13 cellular contexts compared by ENCODE assay signal in the genomic region with DNA sequence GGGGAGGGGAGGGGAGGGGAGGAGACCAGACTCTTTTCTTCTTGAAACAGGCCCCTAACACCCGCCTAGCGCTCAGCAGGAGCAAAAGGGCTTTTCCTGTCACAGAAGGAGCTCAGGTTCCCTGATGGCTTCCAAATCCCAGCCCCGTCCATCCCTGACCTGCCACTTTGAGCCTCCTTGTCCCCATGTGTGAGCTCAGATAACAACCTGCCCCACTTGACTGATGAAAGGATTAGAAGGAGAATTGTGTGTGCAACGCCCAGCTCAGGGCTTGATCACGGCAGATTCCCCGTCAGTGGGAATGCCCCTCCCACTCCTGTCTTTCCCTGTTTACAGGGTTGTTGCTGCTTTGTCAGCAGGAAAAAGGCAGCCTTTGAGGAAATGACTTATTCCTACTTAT. TPM values are rescaled to one million over a fixed set of nuclear protein-coding genes. Genes with fewer than 3 reads are reported as not detected.
A peak's percentile ranks its signal among the peaks of the same experiment; 100 is the strongest.
DNase-seq lines count a peak whose midpoint lies in the region; ATAC-seq, FAIRE-seq and TF ChIP-seq lines count a peak whose summit lies in the region.
"Had no signal": no experiment of that assay in that cellular context is flagged by ENCODE, and none has a peak within 500 bp of the region (broad histone marks: within the 10 kb centered on the region; RNA-seq: fewer than 3 reads in every experiment).

No MANE protein-coding gene starts in this region.

- no peaks in the 10 kb centered on the region for H3K36me3 Mint-ChIP-seq in WTC11
- no peaks in the 10 kb centered on the region for H3K36me3 Mint-ChIP-seq in activated T-cell treated with anti-CD3 and anti-CD28 coated beads, Interleukin-2, amount 50 U/mL, for 24 hours (ENCODE audit: low read depth)

- FAIRE-seq in D721Med (lab: Jason Lieb, UNC) = peak; percentile 6

- H3K36me3 ChIP-seq in right lobe of liver = no peaks in the 10 kb centered on the region
- no peaks in the 10 kb centered on the region for H3K36me3 ChIP-seq in effector memory CD4-positive, alpha-beta T cell (ENCODE audit: control insufficient read depth, insufficient read depth, low read length)
- H3K36me3 ChIP-seq: gastroesophageal sphincter, left ventricle myocardium inferior had no signal

- H3K4me3 Mint-ChIP-seq in WTC11 = peak overlapping the region; percentile 30; the same call in 1 of the 2 replicates
- no peak overlapping the region for H3K4me3 Mint-ChIP-seq in activated T-cell treated with anti-CD3 and anti-CD28 coated beads, Interleukin-2, amount 50 U/mL, for 24 hours

- WGBS in right lobe of liver (ENCODE audit: insufficient coverage, low coverage, low lambda C conversion rate, missing lambda C conversion rate) = 27% methylated on average over 3 of the region's 6 CpGs

- intact Hi-C loops in right lobe of liver (cut with DNase I) = no loop called here

- peaks cover 35% of the 10 kb centered on the region for H3K4me1 Mint-ChIP-seq in WTC11
- no peaks in the 10 kb centered on the region for H3K4me1 Mint-ChIP-seq in activated T-cell treated with anti-CD3 and anti-CD28 coated beads, Interleukin-2, amount 50 U/mL, for 24 hours (ENCODE audit: low read depth)

- POLR2A ChIA-PET in WTC11 (lab: Charles Lee) = interaction anchor here (0.6 kb wide), 1 partner anchor 79 kb away, joined by 8 read pairs; no protein-coding TSS in a partner anchor

- H3K9me3 ChIP-seq in right lobe of liver = no peaks in the 10 kb centered on the region
- no peaks in the 10 kb centered on the region for H3K9me3 ChIP-seq in effector memory CD4-positive, alpha-beta T cell (ENCODE audit: control insufficient read depth, low read length)
- H3K9me3 ChIP-seq: gastroesophageal sphincter, left ventricle myocardium inferior had no signal

- H3K9me3 Mint-ChIP-seq in WTC11 = no peaks in the 10 kb centered on the region
- H3K9me3 Mint-ChIP-seq in activated T-cell treated with anti-CD3 and anti-CD28 coated beads, Interleukin-2, amount 50 U/mL, for 24 hours = no peaks in the 10 kb centered on the region

- no peak overlapping the region for H3K4me3 ChIP-seq in right lobe of liver
- H3K4me3 ChIP-seq in effector memory CD4-positive, alpha-beta T cell (ENCODE audit: insufficient read depth, low read depth, low read length, poor library complexity, severe bottlenecking) = no peak overlapping the region
- H3K4me3 ChIP-seq: gastroesophageal sphincter, left ventricle myocardium inferior had no signal

- CTCF ChIA-PET in WTC11 (lab: Charles Lee) = interaction anchor here (0.8 to 1.3 kb wide), 5 partner anchors 19 to 96 kb away, joined by 3 to 9 read pairs (median 4); no protein-coding TSS in a partner anchor

- ATAC-seq in WTC11 = no peak
- peak; percentile 42 to 61 (median 52) for ATAC-seq in right lobe of liver
- ATAC-seq in HG02973 (IDR thresholded peaks at IDR 0.05; ENCODE audit: unreplicated experiment) = no peak
- no peak for ATAC-seq in GM18870 (IDR thresholded peaks at IDR 0.05; ENCODE audit: unreplicated experiment)
- ATAC-seq: gastroesophageal sphincter had no signal

- no peaks in the 10 kb centered on the region for H3K4me1 ChIP-seq in right lobe of liver
- no peaks in the 10 kb centered on the region for H3K4me1 ChIP-seq in effector memory CD4-positive, alpha-beta T cell (ENCODE audit: control insufficient read depth, insufficient read depth, low read length, poor library complexity, severe bottlenecking)
- H3K4me1 ChIP-seq: gastroesophageal sphincter, left ventricle myocardium inferior had no signal

- no peak overlapping the region for H3K27ac ChIP-seq in right lobe of liver
- H3K27ac ChIP-seq in effector memory CD4-positive, alpha-beta T cell (ENCODE audit: insufficient read depth, low read length, poor library complexity, severe bottlenecking) = no peak overlapping the region
- H3K27ac ChIP-seq: gastroesophageal sphincter, left ventricle myocardium inferior had no signal

- H3K27ac Mint-ChIP-seq in WTC11 = no peak overlapping the region
- H3K27ac Mint-ChIP-seq in activated T-cell treated with anti-CD3 and anti-CD28 coated beads, Interleukin-2, amount 50 U/mL, for 24 hours = no peak overlapping the region

- no peaks in the 10 kb centered on the region for H3K27me3 Mint-ChIP-seq in WTC11 (ENCODE audit: low read depth)
- H3K27me3 Mint-ChIP-seq in activated T-cell treated with anti-CD3 and anti-CD28 coated beads, Interleukin-2, amount 50 U/mL, for 24 hours = peaks cover 32% of the 10 kb centered on the region

- TF ChIP-seq POLR2A in right lobe of liver (IDR thresholded peaks at IDR 0.05) = no peak

- DNase-seq in D721Med (ENCODE audit: insufficient read length, low spot score) (peak; percentile 83), NCI-H187 (lab: John Stamatoyannopoulos, UW) (peak; percentile 22 to 49), WTC11 (ENCODE audit: low spot score) (no peak), right lobe of liver (no peak)
- DNase-seq in effector memory CD4-positive, alpha-beta T cell = no peak
- DNase-seq in activated T-cell treated with anti-CD3 and anti-CD28 coated beads, Interleukin-2, amount 50 U/mL, for 24 hours = no peak
- DNase-seq: Karpas-422; left ventricle myocardium inferior; NCI-H526; stimulated activated CD4-positive, alpha-beta T cell treated with anti-CD3 and anti-CD28 coated beads, Interleukin-1b, Interleukin-23, amount 100 ng/mL, for 48 hours had no signal

- no peaks in the 10 kb centered on the region for H3K27me3 ChIP-seq in right lobe of liver
- H3K27me3 ChIP-seq in effector memory CD4-positive, alpha-beta T cell (replicated peaks; ENCODE audit: control insufficient read depth, insufficient read depth, low read length, poor library complexity, severe bottlenecking) = peaks cover 8% of the 10 kb centered on the region

- TF ChIP-seq CTCF in D721Med (IDR thresholded peaks at IDR 0.05; ENCODE audit: insufficient read depth, missing control alignments) (no peak), WTC11 (IDR thresholded peaks at IDR 0.05) (no peak), right lobe of liver (IDR thresholded peaks at IDR 0.05) (no peak)

TF ChIP-seq in WTC11, 78 proteins besides CTCF, POLR2A, EP300 and RAD21:
- no peak for TF ChIP-seq E2F5 (CRISPR knock-in tag; IDR thresholded peaks at IDR 0.05)
- TF ChIP-seq NFYB (CRISPR knock-in tag; conservative IDR thresholded peaks at IDR 0.05; ENCODE audit: low read depth) = no peak
- TF ChIP-seq IRF2 (CRISPR knock-in tag; IDR thresholded peaks at IDR 0.05; ENCODE audit: borderline replicate concordance, low read depth) = no peak
- no peak for TF ChIP-seq MXD4 (CRISPR knock-in tag; IDR thresholded peaks at IDR 0.05; ENCODE audit: borderline replicate concordance)
- no peak for TF ChIP-seq NR2C2 (CRISPR knock-in tag; IDR thresholded peaks at IDR 0.05)
- no peak for TF ChIP-seq PRRX2 (CRISPR knock-in tag; IDR thresholded peaks at IDR 0.05)
- TF ChIP-seq MYBL2 (CRISPR knock-in tag; IDR thresholded peaks at IDR 0.05) = no peak
- no peak for TF ChIP-seq TEAD4 (CRISPR knock-in tag; IDR thresholded peaks at IDR 0.05)
- TF ChIP-seq SMAD4 (CRISPR knock-in tag; IDR thresholded peaks at IDR 0.05) = no peak
- TF ChIP-seq ESRRA (CRISPR knock-in tag; IDR thresholded peaks at IDR 0.05; ENCODE audit: borderline replicate concordance) = no peak
- TF ChIP-seq CREB1 (CRISPR knock-in tag; IDR thresholded peaks at IDR 0.05) = no peak
- TF ChIP-seq NFE2L1 (CRISPR knock-in tag; IDR thresholded peaks at IDR 0.05) = no peak

RNA-seq across cellular contexts. Expression of gene LRRC15, which starts 5.9 kb away (rescaled TPM):
- 0.07 to 0.11 TPM (median 0.11 TPM) in 3 replicates for total RNA-seq in WTC11 (2021)
- under 1 TPM in 5 of 6 experiments, not detected in 1; 0.07 to 0.37 (median 0.09) TPM for total RNA-seq in right lobe of liver

RNA-seq across cellular contexts. Expression of gene GP5, which starts 23.6 kb away (rescaled TPM):
- total RNA-seq in WTC11 (2021) (0.09 to 0.16 TPM (median 0.11 TPM) in 3 replicates), right lobe of liver (under 1 TPM in 4 of 6 experiments, not detected in 2; 0.07 to 0.23 (median 0.16) TPM)
- total RNA-seq: left ventricle myocardium inferior had no signal

RNA-seq across cellular contexts. Expression of gene CPN2, which starts 24.3 kb away (rescaled TPM):
- total RNA-seq in WTC11 (2021) (0.09 to 0.14 TPM in 2 of 3 replicates, not detected in the other), right lobe of liver (100 to 1,000 TPM; 173 to 307 (median 202) TPM)
- total RNA-seq: gastroesophageal sphincter had no signal

Comparison
In these comparisons a context has a peak if more than half of its experiments do, and no peak if none do; other contexts are left out.
1. DNase-seq: peak in D721Med (single experiment) and NCI-H187 (2 of 2); none in WTC11 (single experiment), right lobe of liver (0 of 3), effector memory CD4-positive, alpha-beta T cell (0 of 3) and activated T-cell treated with anti-CD3 and anti-CD28 coated beads, Interleukin-2, amount 50 U/mL, for 24 hours (single experiment).
2. ATAC-seq: peak in right lobe of liver (4 of 4); none in WTC11 (single experiment), HG02973 (single experiment) and GM18870 (single experiment).
3. RNA of gene CPN2, which starts 24.3 kb away (total RNA-seq): 173 to 307 TPM in right lobe of liver; 0.09 to 0.14 TPM in WTC11; every median in the first group is over 100 times any median in the second.